Comparison of ENCODE assay signal across 4 cellular contexts in genomic region chr5:35593338-35593737, GRCh38.
"Had no signal": no experiment of that assay in that cellular context is flagged by ENCODE, and none has a peak within 500 bp of the region (broad histone marks: within the 10 kb centered on the region; RNA-seq: fewer than 3 reads in every experiment).

No MANE protein-coding gene starts in this region.

- H3K27ac Mint-ChIP-seq: GM23338, H9 had no signal

- DNase-seq: H9, HCEC 1CT, IMR-90 had no signal

- H3K4me2 ChIP-seq: GM23338 had no signal

- H3K4me3 ChIP-seq: GM23338 had no signal

- H3K4me3 Mint-ChIP-seq: GM23338, H9 had no signal

- H2AFZ ChIP-seq: GM23338 had no signal

- H3K9me3 Mint-ChIP-seq: GM23338, H9 had no signal

- ATAC-seq: GM23338 had no signal
